ENCODE assay signal across 26 cellular contexts in genomic region chrX:11125079-11125478, GRCh38.
"Had no signal": no experiment of that assay in that cellular context is flagged by ENCODE, and none has a peak within 500 bp of the region (broad histone marks: within the 10 kb centered on the region; RNA-seq: fewer than 3 reads in every experiment).

No MANE protein-coding gene starts in this region.

- ATAC-seq: activated CD8-positive, alpha-beta T cell treated with anti-CD3 and anti-CD28 coated beads, Interleukin-2, amount 10 ng/mL, durations not matched to agents 7 days and 5 days; Panc1 had no signal

- H3K4me1 Mint-ChIP-seq: activated CD4-positive, alpha-beta T cell treated with anti-CD3 and anti-CD28 coated beads, Interleukin-2, amount 10 ng/mL, durations not matched to agents 24 days and 14 days; activated naive CD4-positive, alpha-beta T cell treated with anti-CD3 and anti-CD28 coated beads, Interleukin-2, amount 50 U/mL, for 24 hours; activated naive CD8-positive, alpha-beta T cell treated with anti-CD3 and anti-CD28 coated beads, Interleukin-2, amount 10 ng/mL, durations not matched to agents 7 days and 5 days had no signal

- H3K4me3 ChIP-seq: cardiac muscle cell, SJCRH30, SK-N-MC had no signal

- H3K4me1 ChIP-seq: SJCRH30 had no signal

- H3K9me3 Mint-ChIP-seq: activated CD4-positive, alpha-beta T cell treated with anti-CD3 and anti-CD28 coated beads, Interleukin-2, amount 10 ng/mL, durations not matched to agents 24 days and 14 days; activated naive CD4-positive, alpha-beta T cell treated with anti-CD3 and anti-CD28 coated beads, Interleukin-2, amount 50 U/mL, for 24 hours; activated naive CD8-positive, alpha-beta T cell treated with anti-CD3 and anti-CD28 coated beads, Interleukin-2, amount 10 ng/mL, durations not matched to agents 7 days and 5 days; activated T-cell treated with anti-CD3 and anti-CD28 coated beads, Interleukin-2, amount 50 U/mL, for 24 hours; activated T-helper 2 cell treated with anti-CD3 and anti-CD28 coated beads, Interferon-gamma antibody, Interleukin-2, Interleukin-4, amounts not matched to agents 10 μg/mL and 5 μg/mL and 100 μg/mL, durations not matched to agents 14 hours and 24 hours and 36 hours had no signal

- H3K27ac ChIP-seq: cardiac muscle cell, SJCRH30, SK-N-MC had no signal

- H3K27ac Mint-ChIP-seq: activated CD4-positive, alpha-beta T cell treated with anti-CD3 and anti-CD28 coated beads, Interleukin-2, amount 10 ng/mL, durations not matched to agents 24 days and 14 days; activated CD8-positive, alpha-beta T cell treated with anti-CD3 and anti-CD28 coated beads, Interleukin-2, amount 10 ng/mL, durations not matched to agents 7 days and 5 days; activated naive CD4-positive, alpha-beta T cell treated with anti-CD3 and anti-CD28 coated beads, Interleukin-2, amount 50 U/mL, for 24 hours; activated naive CD8-positive, alpha-beta T cell treated with anti-CD3 and anti-CD28 coated beads, Interleukin-2, amount 10 ng/mL, durations not matched to agents 7 days and 5 days; activated T-cell treated with anti-CD3 and anti-CD28 coated beads, Interleukin-2, amount 50 U/mL, for 24 hours; activated T-helper 2 cell treated with anti-CD3 and anti-CD28 coated beads, Interferon-gamma antibody, Interleukin-2, Interleukin-4, amounts not matched to agents 10 μg/mL and 5 μg/mL and 100 μg/mL, durations not matched to agents 14 hours and 24 hours and 36 hours had no signal

- DNase-seq: activated CD4-positive, alpha-beta T cell treated with anti-CD3 and anti-CD28 coated beads, Interleukin-2, amount 10 ng/mL, durations not matched to agents 24 days and 14 days; activated CD4-positive, alpha-beta T cell treated with anti-CD3 and anti-CD28 coated beads, Interleukin-2, amount 50 U/mL, for 4 hours; activated CD8-positive, alpha-beta T cell treated with anti-CD3 and anti-CD28 coated beads, Interleukin-2, amount 10 ng/mL, durations not matched to agents 7 days and 5 days; activated gamma-delta T cell; activated naive CD4-positive, alpha-beta T cell treated with Interleukin-2 at 50 U/mL for 16 hours; activated naive CD8-positive, alpha-beta T cell treated with anti-CD3 and anti-CD28 coated beads, Interleukin-2, amount 10 ng/mL, durations not matched to agents 7 days and 5 days; activated T-cell treated with anti-CD3 and anti-CD28 coated beads, Interleukin-2, amount 50 U/mL, for 24 hours; Karpas-422; KBM-7; NCI-H1105; NCI-H1417 treated with DMSO at 0.1 percent for 48 hours; NCI-H187 treated with DMSO at 0.1 percent for 48 hours; NCI-H2081; NCI-H2171 treated with DMSO at 0.1 percent for 48 hours; NCI-H2227 treated with DMSO at 0.1 percent for 48 hours; NCI-H446; NCI-H524; NCI-H69; SHP77; SJCRH30; T1000 had no signal

- H3K27me3 ChIP-seq: cardiac muscle cell, SJCRH30 had no signal

- H3K4me3 Mint-ChIP-seq: activated CD4-positive, alpha-beta T cell treated with anti-CD3 and anti-CD28 coated beads, Interleukin-2, amount 10 ng/mL, durations not matched to agents 24 days and 14 days; activated CD8-positive, alpha-beta T cell treated with anti-CD3 and anti-CD28 coated beads, Interleukin-2, amount 10 ng/mL, durations not matched to agents 7 days and 5 days; activated naive CD4-positive, alpha-beta T cell treated with anti-CD3 and anti-CD28 coated beads, Interleukin-2, amount 50 U/mL, for 24 hours; activated naive CD8-positive, alpha-beta T cell treated with anti-CD3 and anti-CD28 coated beads, Interleukin-2, amount 10 ng/mL, durations not matched to agents 7 days and 5 days; activated T-cell treated with anti-CD3 and anti-CD28 coated beads, Interleukin-2, amount 50 U/mL, for 24 hours had no signal

- H3K36me3 ChIP-seq: cardiac muscle cell had no signal

- H3K27me3 Mint-ChIP-seq: activated CD4-positive, alpha-beta T cell treated with anti-CD3 and anti-CD28 coated beads, Interleukin-2, amount 10 ng/mL, durations not matched to agents 24 days and 14 days; activated naive CD4-positive, alpha-beta T cell treated with anti-CD3 and anti-CD28 coated beads, Interleukin-2, amount 50 U/mL, for 24 hours; activated naive CD8-positive, alpha-beta T cell treated with anti-CD3 and anti-CD28 coated beads, Interleukin-2, amount 10 ng/mL, durations not matched to agents 7 days and 5 days had no signal
